ENCODE assay signal across 13 cellular contexts in the genomic region with DNA sequence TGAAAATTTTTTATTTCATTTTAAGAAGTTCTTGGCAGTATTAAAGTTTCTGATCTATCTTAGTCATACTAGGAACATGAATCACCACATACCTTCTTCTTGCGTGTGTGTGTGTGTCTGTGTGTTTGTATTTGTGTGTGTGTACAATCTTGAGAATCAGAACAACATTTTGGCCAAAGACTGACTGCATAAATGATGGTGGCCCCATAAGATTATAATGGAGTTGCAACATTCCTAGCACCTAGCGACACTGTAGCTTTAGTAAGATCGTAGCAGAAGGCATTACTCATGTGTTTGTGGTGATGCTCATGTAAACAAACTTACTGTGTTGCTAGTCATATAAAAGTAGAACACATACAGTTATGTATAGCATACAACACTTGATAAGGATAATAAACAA.
DNase-seq lines count a peak whose midpoint lies in the region; ATAC-seq and TF ChIP-seq lines count a peak whose summit lies in the region.
"Had no signal": no experiment of that assay in that cellular context is flagged by ENCODE, and none has a peak within 500 bp of the region (broad histone marks: within the 10 kb centered on the region; RNA-seq: fewer than 3 reads in every experiment).

No MANE protein-coding gene starts in this region.

- peak; percentile 16 for ATAC-seq in GM18517 (IDR thresholded peaks at IDR 0.05; ENCODE audit: unreplicated experiment)
- peak; percentile 61 for ATAC-seq in foreskin keratinocyte
- no peak for ATAC-seq in HG03565 (IDR thresholded peaks at IDR 0.05; ENCODE audit: unreplicated experiment)
- ATAC-seq: gastroesophageal sphincter, pancreas had no signal

- peaks cover 22% of the 10 kb centered on the region for H3K9me3 Mint-ChIP-seq in activated T-helper 2 cell treated with anti-CD3 and anti-CD28 coated beads, Interferon-gamma antibody, Interleukin-2, Interleukin-4, amounts not matched to agents 10 μg/mL and 5 μg/mL and 100 μg/mL, durations not matched to agents 14 hours and 24 hours and 36 hours

- TF ChIP-seq CTCF in foreskin keratinocyte (conservative IDR thresholded peaks at IDR 0.05) = no peak

- intact Hi-C loops in activated T-helper 2 cell treated with anti-CD3 and anti-CD28 coated beads, Interferon-gamma antibody, Interleukin-2, Interleukin-4, amounts not matched to agents 10 μg/mL and 5 μg/mL and 100 μg/mL, durations not matched to agents 14 hours and 24 hours and 36 hours (cut with micrococcal nuclease) = loop anchor here (2.0 to 10.0 kb wide), 2 partner anchors 27 to 239 kb away; no protein-coding TSS in a partner anchor

- H3K4me1 Mint-ChIP-seq in activated T-helper 2 cell treated with anti-CD3 and anti-CD28 coated beads, Interferon-gamma antibody, Interleukin-2, Interleukin-4, amounts not matched to agents 10 μg/mL and 5 μg/mL and 100 μg/mL, durations not matched to agents 14 hours and 24 hours and 36 hours (ENCODE audit: low read depth) = peaks cover 30% of the 10 kb centered on the region

- H3K27me3 Mint-ChIP-seq in activated T-helper 2 cell treated with anti-CD3 and anti-CD28 coated beads, Interferon-gamma antibody, Interleukin-2, Interleukin-4, amounts not matched to agents 10 μg/mL and 5 μg/mL and 100 μg/mL, durations not matched to agents 14 hours and 24 hours and 36 hours (ENCODE audit: low read depth) = no peaks in the 10 kb centered on the region

- H3K36me3 Mint-ChIP-seq in activated T-helper 2 cell treated with anti-CD3 and anti-CD28 coated beads, Interferon-gamma antibody, Interleukin-2, Interleukin-4, amounts not matched to agents 10 μg/mL and 5 μg/mL and 100 μg/mL, durations not matched to agents 14 hours and 24 hours and 36 hours (ENCODE audit: low read depth) = peaks cover 6% of the 10 kb centered on the region

- no peak overlapping the region for H3K27ac ChIP-seq in foreskin keratinocyte
- H3K27ac ChIP-seq: gastroesophageal sphincter, pancreas had no signal

- no peaks in the 10 kb centered on the region for H3K27me3 ChIP-seq in foreskin keratinocyte
- H3K27me3 ChIP-seq: gastroesophageal sphincter, pancreas had no signal

- H3K4me3 Mint-ChIP-seq in activated T-helper 2 cell treated with anti-CD3 and anti-CD28 coated beads, Interferon-gamma antibody, Interleukin-2, Interleukin-4, amounts not matched to agents 10 μg/mL and 5 μg/mL and 100 μg/mL, durations not matched to agents 14 hours and 24 hours and 36 hours (ENCODE audit: low read depth) = no peak overlapping the region

- peak overlapping the region; percentile 74 for H3K27ac Mint-ChIP-seq in activated T-helper 2 cell treated with anti-CD3 and anti-CD28 coated beads, Interferon-gamma antibody, Interleukin-2, Interleukin-4, amounts not matched to agents 10 μg/mL and 5 μg/mL and 100 μg/mL, durations not matched to agents 14 hours and 24 hours and 36 hours

- peak; percentile 69 for DNase-seq in H4 (ENCODE audit: low spot score)
- DNase-seq in activated T-helper 2 cell treated with anti-CD3 and anti-CD28 coated beads, Interferon-gamma antibody, Interleukin-2, Interleukin-4, amounts not matched to agents 10 μg/mL and 5 μg/mL and 100 μg/mL, durations not matched to agents 14 hours and 24 hours and 36 hours (ENCODE audit: low spot score) = no peak
- DNase-seq in foreskin keratinocyte = peak; percentile 38 to 70
- no peak for DNase-seq in iPS-NIHi11 (ENCODE audit: low spot score)
- no peak for DNase-seq in HUDEP-2 (lab: John Stamatoyannopoulos, UW; ENCODE audit: unreplicated experiment in 76 of 76)
- DNase-seq: activated CD8-positive, alpha-beta memory T cell treated with anti-CD3 and anti-CD28 coated beads, Interleukin-2, amount 50 U/mL, for 48 hours; anterior cingulate cortex; pancreas; SK-N-SH; small intestine had no signal

- H3K4me1 ChIP-seq in foreskin keratinocyte = peaks cover 19% of the 10 kb centered on the region
- H3K4me1 ChIP-seq: gastroesophageal sphincter, pancreas had no signal

Comparison
In these comparisons a context has a peak if more than half of its experiments do, and no peak if none do; other contexts are left out.
1. DNase-seq: peak in H4 (single experiment) and foreskin keratinocyte (2 of 2); none in activated T-helper 2 cell treated with anti-CD3 and anti-CD28 coated beads, Interferon-gamma antibody, Interleukin-2, Interleukin-4, amounts not matched to agents 10 μg/mL and 5 μg/mL and 100 μg/mL, durations not matched to agents 14 hours and 24 hours and 36 hours (single experiment), iPS-NIHi11 (single experiment) and HUDEP-2 (0 of 76).